Comparison of ENCODE assay signal across 8 cellular contexts in the genomic region with DNA sequence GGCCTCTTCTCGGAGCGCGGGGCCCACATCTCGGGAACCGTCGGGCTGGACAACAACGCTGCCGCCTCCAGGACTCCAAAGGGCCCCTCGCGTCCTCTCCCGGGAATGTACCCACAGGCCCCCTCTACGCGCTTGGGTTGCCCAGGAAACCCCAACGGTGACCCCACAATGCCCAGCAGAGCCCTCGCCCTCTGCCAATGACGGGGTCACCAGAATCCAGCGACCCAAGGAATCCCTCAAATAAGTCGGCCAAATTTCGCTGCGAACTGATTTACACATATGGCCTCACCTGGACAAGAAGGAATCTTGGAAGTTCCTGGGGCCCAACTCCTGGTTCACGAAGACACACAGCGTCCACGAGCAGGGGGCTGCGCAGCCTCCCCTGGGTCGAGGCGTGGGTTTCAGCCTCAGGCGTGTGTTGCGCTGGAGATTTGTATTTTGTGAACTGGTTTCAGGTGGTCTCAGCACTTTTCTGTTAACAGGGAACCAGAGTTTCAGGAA.
DNase-seq lines count a peak whose midpoint lies in the region; ATAC-seq and TF ChIP-seq lines count a peak whose summit lies in the region.

No MANE protein-coding gene starts in this region.

- peak overlapping the region; percentile 47 for H3K4me3 ChIP-seq in lung
- H3K4me3 ChIP-seq in thymus (ENCODE audit: low read length): peak overlapping the region; percentile 61

- TF ChIP-seq CTCF in brain (conservative IDR thresholded peaks at IDR 0.05) (no peak), lung (IDR thresholded peaks at IDR 0.05; ENCODE audit: control extremely low read depth, extremely low read depth) (no peak), GM20000 (IDR thresholded peaks at IDR 0.05; ENCODE audit: extremely low read depth, missing control alignments) (no peak)

- H3K36me3 Mint-ChIP-seq in activated T-cell treated with anti-CD3 and anti-CD28 coated beads, Interleukin-2, amount 50 U/mL, for 72 hours (ENCODE audit: insufficient read depth in 2 of 2): peaks cover 0 to 2% of the 10 kb centered on the region in 2 donors
- peaks cover 7% of the 10 kb centered on the region for H3K36me3 Mint-ChIP-seq in brain

- H3K4me1 ChIP-seq in lung (ENCODE audit: control insufficient read depth in 2 of 2, insufficient read depth in 2 of 2, low read length in 2 of 2) (peaks cover 0 to 5% of the 10 kb centered on the region in 2 donors), thymus (ENCODE audit: control insufficient read depth, insufficient read depth, low read length) (peaks cover 8% of the 10 kb centered on the region)

- H3K4me1 Mint-ChIP-seq in activated T-cell treated with anti-CD3 and anti-CD28 coated beads, Interleukin-2, amount 50 U/mL, for 72 hours (ENCODE audit: low read depth): peaks cover 13% of the 10 kb centered on the region
- H3K4me1 Mint-ChIP-seq in brain: peaks cover 11% of the 10 kb centered on the region

- DNase-seq in activated T-cell treated with anti-CD3 and anti-CD28 coated beads, Interleukin-2, amount 50 U/mL, for 72 hours: no peak
- DNase-seq in activated T-cell treated with anti-CD3 and anti-CD28 coated beads, Interleukin-2, amount 50 U/mL, for 1 hour: no peak
- no peak for DNase-seq in lung (ENCODE audit: low spot score)
- DNase-seq in activated effector memory CD4-positive, alpha-beta T cell treated with Interleukin-2 at 50 U/mL for 16 hours: no peak
- DNase-seq in stimulated activated CD4-positive, alpha-beta T cell treated with anti-CD3 and anti-CD28 coated beads, Interleukin-4, amount 100 ng/mL, for 4 hours: no peak
- DNase-seq in GM20000 (ENCODE audit: low spot score): no peak

- H3K4me3 Mint-ChIP-seq in activated T-cell treated with anti-CD3 and anti-CD28 coated beads, Interleukin-2, amount 50 U/mL, for 72 hours: peak overlapping the region; percentile 81 to 82
- peak overlapping the region; percentile 20 to 75 (median 70) for H3K4me3 Mint-ChIP-seq in brain

- H3K9me3 ChIP-seq in lung (ENCODE audit: control insufficient read depth in 2 of 2, insufficient read depth in 1 of 2, low read length in 1 of 2) (no peaks in the 10 kb centered on the region), thymus (ENCODE audit: control insufficient read depth) (no peaks in the 10 kb centered on the region)

- no peak overlapping the region for H3K27ac Mint-ChIP-seq in activated T-cell treated with anti-CD3 and anti-CD28 coated beads, Interleukin-2, amount 50 U/mL, for 72 hours
- peak overlapping the region in 1 of 5 experiments; percentile 66 for H3K27ac Mint-ChIP-seq in brain

- no peak for ATAC-seq in activated T-cell treated with anti-CD3 and anti-CD28 coated beads, Interleukin-2, amount 50 U/mL, for 72 hours (replicated peaks in 1 of 2)
- no peak for ATAC-seq in lung (ENCODE audit: insufficient read depth, low FRiP score)

- no peaks in the 10 kb centered on the region for H3K36me3 ChIP-seq in lung (ENCODE audit: control insufficient read depth in 2 of 2, insufficient read depth in 2 of 2, low read length in 2 of 2)
- H3K36me3 ChIP-seq in thymus (ENCODE audit: control insufficient read depth, insufficient read depth): no peaks in the 10 kb centered on the region

- H3K27me3 Mint-ChIP-seq in activated T-cell treated with anti-CD3 and anti-CD28 coated beads, Interleukin-2, amount 50 U/mL, for 72 hours (ENCODE audit: low read depth): peaks cover 16% of the 10 kb centered on the region
- peaks cover 11% of the 10 kb centered on the region for H3K27me3 Mint-ChIP-seq in brain

- no peaks in the 10 kb centered on the region for H3K27me3 ChIP-seq in lung (ENCODE audit: control insufficient read depth, insufficient read depth)
- peaks cover 2% of the 10 kb centered on the region for H3K27me3 ChIP-seq in thymus (ENCODE audit: control insufficient read depth, insufficient read depth)

- 53 to 55% methylated on average over 28 of the region's 28 CpGs for WGBS in lung, 2 donors
- 63% methylated on average over 28 of the region's 28 CpGs for WGBS in thymus

- H3K27ac ChIP-seq in lung (ENCODE audit: low read depth in 1 of 2, low read length in 1 of 2): no peak overlapping the region
- H3K27ac ChIP-seq in thymus (ENCODE audit: low read depth): no peak overlapping the region

- no peaks in the 10 kb centered on the region for H3K9me3 Mint-ChIP-seq in activated T-cell treated with anti-CD3 and anti-CD28 coated beads, Interleukin-2, amount 50 U/mL, for 72 hours
- H3K9me3 Mint-ChIP-seq in brain: peaks cover 3 to 25% (median 6%) of the 10 kb centered on the region in 5 experiments
